ENCODE assay signal across 13 cellular contexts in genomic region chr15:90667063-90667754, GRCh38. TPM values are rescaled to one million over a fixed set of nuclear protein-coding genes. Genes with fewer than 3 reads are reported as not detected.
DNase-seq lines count a peak whose midpoint lies in the region; ATAC-seq, FAIRE-seq and TF ChIP-seq lines count a peak whose summit lies in the region.
"Had no signal": no experiment of that assay in that cellular context is flagged by ENCODE, and none has a peak within 500 bp of the region (broad histone marks: within the 10 kb centered on the region; RNA-seq: fewer than 3 reads in every experiment).

No MANE protein-coding gene starts in this region.

- TF ChIP-seq POLR2A in GM12891 (IDR thresholded peaks at IDR 0.05; ENCODE audit: low read depth, low read length): no peak

- POLR2A ChIA-PET in activated CD4-positive, alpha-beta memory T cell treated with anti-CD3 and anti-CD28 coated beads, Interleukin-2, amount 10 ng/mL, durations not matched to agents 7 days and 5 days (lab: Charles Lee): interaction anchor here (0.7 to 7.5 kb wide), 7 partner anchors 10 to 128 kb away, joined by 3 to 60 read pairs (median 4); partner anchors contain the start of gene BLM

- CTCF ChIA-PET in activated CD4-positive, alpha-beta memory T cell treated with anti-CD3 and anti-CD28 coated beads, Interleukin-2, amount 10 ng/mL, durations not matched to agents 7 days and 5 days (lab: Charles Lee): interaction anchor here (0.7 to 1.9 kb wide), 3 partner anchors 10 to 268 kb away, joined by 3 to 5 read pairs (median 3); partner anchors contain the start of gene UNC45A

- no peak for DNase-seq in GM12891 (ENCODE audit: insufficient read length, low spot score)
- DNase-seq in activated CD4-positive, alpha-beta memory T cell treated with anti-CD3 and anti-CD28 coated beads, Interleukin-2, amount 10 ng/mL, durations not matched to agents 7 days and 5 days: no peak
- no peak for DNase-seq in left colon
- no peak for DNase-seq in GM19240 (ENCODE audit: insufficient read length, low spot score)
- DNase-seq in glomerular visceral epithelial cell (ENCODE audit: extremely low spot score): no peak
- no peak for DNase-seq in DMS53 treated with DMSO at 0.1 percent for 48 hours (lab: John Stamatoyannopoulos, UW; ENCODE audit: unreplicated experiment)
- DNase-seq: amygdala, NCI-H446 had no signal

- H3K27ac ChIP-seq in BLaER1: peak overlapping the region; percentile 57

- ATAC-seq in left colon: peak; percentile 33
- no peak for ATAC-seq in GM21825 (IDR thresholded peaks at IDR 0.05; ENCODE audit: unreplicated experiment)
- ATAC-seq: activated CD4-positive, CD25-positive, alpha-beta regulatory T cell treated with anti-CD3 and anti-CD28 coated beads, Interleukin-2, amount 50 U/mL, for 24 hours; Right ventricle myocardium inferior had no signal

- H3K9ac ChIP-seq in BLaER1: no peak overlapping the region; the same call in 1 of the 2 replicates

- FAIRE-seq in GM12891 (lab: Jason Lieb, UNC): peak; percentile 88
- FAIRE-seq: endometrium had no signal

- H3K9me3 ChIP-seq in BLaER1: no peaks in the 10 kb centered on the region

- H3K9me3 Mint-ChIP-seq in activated CD4-positive, alpha-beta memory T cell treated with anti-CD3 and anti-CD28 coated beads, Interleukin-2, amount 10 ng/mL, durations not matched to agents 7 days and 5 days: no peaks in the 10 kb centered on the region

- no peaks in the 10 kb centered on the region for H3K36me3 ChIP-seq in BLaER1

- H3K4me3 Mint-ChIP-seq in activated CD4-positive, alpha-beta memory T cell treated with anti-CD3 and anti-CD28 coated beads, Interleukin-2, amount 10 ng/mL, durations not matched to agents 7 days and 5 days: peak overlapping the region; percentile 61

- H3K36me3 Mint-ChIP-seq in activated CD4-positive, alpha-beta memory T cell treated with anti-CD3 and anti-CD28 coated beads, Interleukin-2, amount 10 ng/mL, durations not matched to agents 7 days and 5 days (ENCODE audit: low read depth): peaks cover 30% of the 10 kb centered on the region

- H3K4me2 ChIP-seq in BLaER1: peak overlapping the region; percentile 99

- H3K4me3 ChIP-seq in BLaER1: no peak overlapping the region

- peaks cover 65% of the 10 kb centered on the region for H3K4me1 ChIP-seq in BLaER1

- peaks cover 29% of the 10 kb centered on the region for H3K27me3 Mint-ChIP-seq in activated CD4-positive, alpha-beta memory T cell treated with anti-CD3 and anti-CD28 coated beads, Interleukin-2, amount 10 ng/mL, durations not matched to agents 7 days and 5 days

- intact Hi-C loops in left colon (cut with DNase I, micrococcal nuclease): no loop called here

- peaks cover 45% of the 10 kb centered on the region for H3K4me1 Mint-ChIP-seq in activated CD4-positive, alpha-beta memory T cell treated with anti-CD3 and anti-CD28 coated beads, Interleukin-2, amount 10 ng/mL, durations not matched to agents 7 days and 5 days

- H3K27ac Mint-ChIP-seq in activated CD4-positive, alpha-beta memory T cell treated with anti-CD3 and anti-CD28 coated beads, Interleukin-2, amount 10 ng/mL, durations not matched to agents 7 days and 5 days: peak overlapping the region; percentile 94

- no peaks in the 10 kb centered on the region for H3K27me3 ChIP-seq in BLaER1

- no peaks in the 10 kb centered on the region for H4K20me1 ChIP-seq in BLaER1

TF ChIP-seq in GM12891, 5 proteins besides CTCF, POLR2A, EP300 and RAD21:
- no peak for TF ChIP-seq PAX5 (IDR thresholded peaks at IDR 0.05; ENCODE audit: insufficient read depth, low read length, severe bottlenecking)
- no peak for TF ChIP-seq SPI1 (IDR thresholded peaks at IDR 0.05; ENCODE audit: low read depth, low read length)
- no peak for TF ChIP-seq POU2F2 (IDR thresholded peaks at IDR 0.05; ENCODE audit: low read depth, low read length)
- TF ChIP-seq POLR2AphosphoS5 (IDR thresholded peaks at IDR 0.05; ENCODE audit: low read depth, low read length): no peak
- no peak for TF ChIP-seq TAF1 (IDR thresholded peaks at IDR 0.05; ENCODE audit: low read depth, low read length)

RNA-seq across cellular contexts. Expression of gene BLM, which starts 49.9 kb away (rescaled TPM):
- 12.6 TPM for polyA plus RNA-seq in GM12891 (2012; ENCODE audit: low read depth, missing spikeins)
- total RNA-seq in activated CD4-positive, alpha-beta memory T cell treated with anti-CD3 and anti-CD28 coated beads, Interleukin-2, amount 10 ng/mL, durations not matched to agents 7 days and 5 days: 10 to 100 TPM; 59.4 to 63.7 TPM
- 1 to 10 TPM; 3.3 to 3.6 TPM for total RNA-seq in left colon

Comparison
In these comparisons a context has a peak if more than half of its experiments do, and no peak if none do; other contexts are left out.
1. RNA of gene BLM, which starts 49.9 kb away (total RNA-seq): 59.4 to 63.7 TPM in activated CD4-positive, alpha-beta memory T cell treated with anti-CD3 and anti-CD28 coated beads, Interleukin-2, amount 10 ng/mL, durations not matched to agents 7 days and 5 days; 3.3 to 3.6 TPM in left colon; every median in the first group is over 10 times any median in the second.